In genomic region chrX:43225626-43226328, GRCh38 we compare ENCODE assay signal across 1 cellular context.
TF ChIP-seq lines count a peak whose summit lies in the region.

No MANE protein-coding gene starts in this region.

TF ChIP-seq in HepG2, 621 proteins besides CTCF, POLR2A, EP300 and RAD21 (continued from another document and continues in another):
- TF ChIP-seq HNF1A (IDR thresholded peaks at IDR 0.05; ENCODE audit: low read depth) (peak; percentile 94), HNF1A (CRISPR knock-in tag; IDR thresholded peaks at IDR 0.05; ENCODE audit: borderline replicate concordance) (peak; percentile 96), ZNF484 (CRISPR knock-in tag; IDR thresholded peaks at IDR 0.05; ENCODE audit: borderline replicate concordance, low read depth) (no peak), HNF4G (IDR thresholded peaks at IDR 0.05; ENCODE audit: borderline replicate concordance, low read depth, low read length) (0 out of 2 replicates have a peak, but pooled peaks have one; percentile 24), HNF4G (CRISPR knock-in tag; IDR thresholded peaks at IDR 0.05; ENCODE audit: borderline replicate concordance, low read depth) (no peak), PAXIP1 (CRISPR knock-in tag; conservative IDR thresholded peaks at IDR 0.05) (peak; percentile 75), FOXP4 (CRISPR knock-in tag; IDR thresholded peaks at IDR 0.05) (0 out of 2 replicates have a peak, but pooled peaks have one; percentile 12), AHDC1 (CRISPR knock-in tag; IDR thresholded peaks at IDR 0.05; ENCODE audit: borderline replicate concordance) (peak; percentile 31; the same call in 1 of the 2 replicates), GATA4 (IDR thresholded peaks at IDR 0.05; ENCODE audit: borderline replicate concordance, low read depth) (peak; percentile 93), NCOA2 (CRISPR knock-in tag; IDR thresholded peaks at IDR 0.05) (peak; percentile 56; the same call in 1 of the 2 replicates), HNRNPUL1 (IDR thresholded peaks at IDR 0.05; ENCODE audit: low read depth, low read length) (peak; percentile 64; the same call in 1 of the 2 replicates), SOX6 (IDR thresholded peaks at IDR 0.05) (no peak), SOX6 (CRISPR knock-in tag; IDR thresholded peaks at IDR 0.05) (peak; percentile 51; the same call in 1 of the 2 replicates), BCL6 (CRISPR knock-in tag; IDR thresholded peaks at IDR 0.05) (0 out of 2 replicates have a peak, but pooled peaks have one; percentile 20), SOX5 (CRISPR knock-in tag; IDR thresholded peaks at IDR 0.05; ENCODE audit: borderline replicate concordance) (0 out of 2 replicates have a peak, but pooled peaks have one; percentile 44), CERS6 (CRISPR knock-in tag; IDR thresholded peaks at IDR 0.05) (no peak), ERF (CRISPR knock-in tag; IDR thresholded peaks at IDR 0.05) (no peak), ZNF292 (CRISPR knock-in tag; IDR thresholded peaks at IDR 0.05; ENCODE audit: borderline replicate concordance, low read depth) (no peak), SP5 (CRISPR knock-in tag; IDR thresholded peaks at IDR 0.05; ENCODE audit: borderline replicate concordance, low read depth) (no peak), HMG20A (CRISPR knock-in tag; IDR thresholded peaks at IDR 0.05; ENCODE audit: borderline replicate concordance) (peak; percentile 29; the same call in 1 of the 2 replicates), SYNCRIP (IDR thresholded peaks at IDR 0.05; ENCODE audit: insufficient read depth, low read depth, low read length) (no peak), KLF9 (CRISPR knock-in tag; IDR thresholded peaks at IDR 0.05; ENCODE audit: low read depth) (no peak), NRL (CRISPR knock-in tag; IDR thresholded peaks at IDR 0.05; ENCODE audit: borderline replicate concordance) (no peak), ZNF784 (CRISPR knock-in tag; IDR thresholded peaks at IDR 0.05; ENCODE audit: borderline replicate concordance) (no peak), NR2F6 (IDR thresholded peaks at IDR 0.05) (0 out of 2 replicates have a peak, but pooled peaks have one; percentile 27), NR2F6 (CRISPR knock-in tag; IDR thresholded peaks at IDR 0.05) (no peak), DMAP1 (CRISPR knock-in tag; IDR thresholded peaks at IDR 0.05) (no peak), HNF4A (CRISPR knock-in tag; IDR thresholded peaks at IDR 0.05) (peak; percentile 68), DNMT1 (CRISPR knock-in tag; IDR thresholded peaks at IDR 0.05) (no peak), SMC3 (IDR thresholded peaks at IDR 0.05; ENCODE audit: low read length) (no peak), TFE3 (CRISPR knock-in tag; IDR thresholded peaks at IDR 0.05) (no peak), CREM (IDR thresholded peaks at IDR 0.05) (0 out of 2 replicates have a peak, but pooled peaks have one; percentile 15), CREM (CRISPR knock-in tag; IDR thresholded peaks at IDR 0.05) (no peak), ZNF543 (CRISPR knock-in tag; IDR thresholded peaks at IDR 0.05) (no peak), GATAD2A (CRISPR knock-in tag; IDR thresholded peaks at IDR 0.05) (peak; percentile 56), TSC22D2 (CRISPR knock-in tag; IDR thresholded peaks at IDR 0.05; ENCODE audit: borderline replicate concordance) (no peak), HDAC2 (CRISPR knock-in tag; IDR thresholded peaks at IDR 0.05) (0 out of 2 replicates have a peak, but pooled peaks have one; percentile 20), ZNF101 (CRISPR knock-in tag; IDR thresholded peaks at IDR 0.05; ENCODE audit: borderline replicate concordance, low read depth) (no peak), TEAD3 (CRISPR knock-in tag; optimal IDR thresholded peaks at IDR 0.05; ENCODE audit: borderline replicate concordance) (peak; percentile 75), ZNF296 (CRISPR knock-in tag; conservative IDR thresholded peaks at IDR 0.05) (no peak)
